Comparison of ENCODE assay signal across 16 cellular contexts in the genomic region with DNA sequence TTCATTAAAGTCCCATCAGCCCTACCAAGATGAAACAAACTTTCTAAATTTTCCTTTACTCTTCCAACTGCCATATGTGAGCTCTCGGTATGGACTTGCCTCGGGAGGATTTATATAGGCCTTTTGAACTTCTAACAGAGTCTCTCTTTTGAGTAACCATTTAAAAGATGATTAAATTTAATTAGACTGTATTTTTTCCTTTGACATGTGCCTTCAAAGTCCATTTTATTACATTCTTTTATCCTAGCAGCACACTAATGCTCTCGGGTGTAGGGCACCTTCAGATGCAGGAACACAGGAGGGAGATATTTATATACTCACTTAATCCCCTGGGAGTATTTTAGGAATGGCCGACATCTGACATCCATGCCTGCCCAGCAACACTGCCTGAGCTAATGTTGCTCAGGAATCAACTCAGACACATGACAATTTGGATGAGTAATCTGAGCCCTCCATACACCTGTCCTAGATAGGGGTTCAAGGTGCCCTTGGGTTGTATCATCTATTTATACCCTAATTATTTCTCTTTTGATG.
"Had no signal": no experiment of that assay in that cellular context is flagged by ENCODE, and none has a peak within 500 bp of the region (broad histone marks: within the 10 kb centered on the region; RNA-seq: fewer than 3 reads in every experiment).

No MANE protein-coding gene starts in this region.

- H3K27ac ChIP-seq: ascending aorta, cardiac muscle cell, thyroid gland, uterus had no signal

- H3K4me3 ChIP-seq: ascending aorta, cardiac muscle cell, coronary artery, thyroid gland, uterus had no signal

- H3K4me1 ChIP-seq: thyroid gland, uterus had no signal

- H3K27ac Mint-ChIP-seq: activated B cell treated with CpG ODN at 0.5 μM for 24 hours; activated CD4-positive, alpha-beta T cell treated with anti-CD3 and anti-CD28 coated beads, Interleukin-2, amount 10 ng/mL, durations not matched to agents 24 days and 14 days; activated naive CD8-positive, alpha-beta T cell treated with anti-CD3 and anti-CD28 coated beads, Interleukin-2, amount 50 U/mL, for 24 hours; activated T-helper 1 cell treated with anti-CD3 and anti-CD28 coated beads, Interleukin-12 subunit alpha, Interleukin-12 subunit beta, Interleukin-2, Interleukin-4 antibody, amounts not matched to agents 30 ng/mL and 10 ng/mL and 1 ng/mL, durations not matched to agents 14 hours and 24 hours and 36 hours; naive thymus-derived CD8-positive, alpha-beta T cell; T-helper 1 cell treated with Interleukin-12 subunit alpha and Interleukin-12 subunit beta and Interleukin-4 antibody, amounts not matched to agents 30 μg/mL and 1 μg/mL, for 36 hours had no signal

- ATAC-seq: activated naive CD8-positive, alpha-beta T cell treated with anti-CD3 and anti-CD28 coated beads, Interleukin-2, amount 50 U/mL, for 24 hours; naive thymus-derived CD8-positive, alpha-beta T cell had no signal

- H3K36me3 Mint-ChIP-seq: naive thymus-derived CD8-positive, alpha-beta T cell had no signal

- DNase-seq: activated B cell treated with CpG ODN at 0.5 μM for 24 hours; activated CD4-positive, alpha-beta T cell treated with anti-CD3 and anti-CD28 coated beads, Interleukin-2, amount 10 ng/mL, durations not matched to agents 24 days and 14 days; activated naive CD4-positive, alpha-beta T cell treated with Interleukin-2 at 50 U/mL for 16 hours; activated naive CD8-positive, alpha-beta T cell treated with anti-CD3 and anti-CD28 coated beads, Interleukin-2, amount 50 U/mL, for 24 hours; effector CD4-positive, alpha-beta T cell; foreskin melanocyte; occipital lobe; small intestine; thyroid gland; uterus had no signal

- H3K4me1 Mint-ChIP-seq: activated B cell treated with CpG ODN at 0.5 μM for 24 hours; activated CD4-positive, alpha-beta T cell treated with anti-CD3 and anti-CD28 coated beads, Interleukin-2, amount 10 ng/mL, durations not matched to agents 24 days and 14 days; activated naive CD8-positive, alpha-beta T cell treated with anti-CD3 and anti-CD28 coated beads, Interleukin-2, amount 50 U/mL, for 24 hours; naive thymus-derived CD8-positive, alpha-beta T cell had no signal

- H3K36me3 ChIP-seq: ascending aorta, cardiac muscle cell, thyroid gland, uterus had no signal

- H3K27me3 Mint-ChIP-seq: activated CD4-positive, alpha-beta T cell treated with anti-CD3 and anti-CD28 coated beads, Interleukin-2, amount 10 ng/mL, durations not matched to agents 24 days and 14 days had no signal

- H3K9me3 Mint-ChIP-seq: activated B cell treated with CpG ODN at 0.5 μM for 24 hours; activated CD4-positive, alpha-beta T cell treated with anti-CD3 and anti-CD28 coated beads, Interleukin-2, amount 10 ng/mL, durations not matched to agents 24 days and 14 days; activated naive CD8-positive, alpha-beta T cell treated with anti-CD3 and anti-CD28 coated beads, Interleukin-2, amount 50 U/mL, for 24 hours; activated T-helper 1 cell treated with anti-CD3 and anti-CD28 coated beads, Interleukin-12 subunit alpha, Interleukin-12 subunit beta, Interleukin-2, Interleukin-4 antibody, amounts not matched to agents 30 ng/mL and 10 ng/mL and 1 ng/mL, durations not matched to agents 14 hours and 24 hours and 36 hours; naive thymus-derived CD8-positive, alpha-beta T cell; T-helper 1 cell treated with Interleukin-12 subunit alpha and Interleukin-12 subunit beta and Interleukin-4 antibody, amounts not matched to agents 30 μg/mL and 1 μg/mL, for 36 hours had no signal

- H3K27me3 ChIP-seq: ascending aorta, cardiac muscle cell, thyroid gland, uterus had no signal

- H3K4me3 Mint-ChIP-seq: activated B cell treated with CpG ODN at 0.5 μM for 24 hours; activated CD4-positive, alpha-beta T cell treated with anti-CD3 and anti-CD28 coated beads, Interleukin-2, amount 10 ng/mL, durations not matched to agents 24 days and 14 days; activated naive CD8-positive, alpha-beta T cell treated with anti-CD3 and anti-CD28 coated beads, Interleukin-2, amount 50 U/mL, for 24 hours; activated T-helper 1 cell treated with anti-CD3 and anti-CD28 coated beads, Interleukin-12 subunit alpha, Interleukin-12 subunit beta, Interleukin-2, Interleukin-4 antibody, amounts not matched to agents 30 ng/mL and 10 ng/mL and 1 ng/mL, durations not matched to agents 14 hours and 24 hours and 36 hours; naive thymus-derived CD8-positive, alpha-beta T cell; T-helper 1 cell treated with Interleukin-12 subunit alpha and Interleukin-12 subunit beta and Interleukin-4 antibody, amounts not matched to agents 30 μg/mL and 1 μg/mL, for 36 hours had no signal
